1 cellular context compared by ENCODE assay signal in the genomic region with DNA sequence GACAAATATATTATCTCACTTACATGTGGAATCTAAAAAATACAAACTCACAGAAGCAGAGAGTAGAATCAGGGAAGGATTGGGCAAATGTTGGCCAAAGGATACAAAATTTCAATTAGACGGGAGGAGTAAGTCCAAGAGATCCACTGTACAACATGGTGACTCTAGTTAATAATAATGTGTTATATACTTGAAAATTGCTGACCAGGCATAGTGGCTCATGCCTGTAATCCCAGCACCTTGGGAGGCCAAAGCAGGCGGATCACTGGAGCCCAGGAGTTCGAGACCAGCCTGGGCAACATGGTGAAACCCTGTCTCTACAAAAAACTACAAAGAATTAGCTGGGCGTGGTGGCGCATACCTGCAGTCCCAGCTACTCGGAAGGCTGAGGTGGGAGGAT.
TF ChIP-seq lines count a peak whose summit lies in the region.

No MANE protein-coding gene starts in this region.

TF ChIP-seq in K562, 482 proteins besides CTCF, POLR2A, EP300 and RAD21 (continued from another document):
- TF ChIP-seq BMI1 (IDR thresholded peaks at IDR 0.05; ENCODE audit: low read length) (no peak), IFI16 (CRISPR knock-in tag; IDR thresholded peaks at IDR 0.05) (no peak), MAFK (IDR thresholded peaks at IDR 0.05; ENCODE audit: low read length) (peak; percentile 57), BACH1 (tag; IDR thresholded peaks at IDR 0.05) (no peak), HSF4 (CRISPR knock-in tag; IDR thresholded peaks at IDR 0.05; ENCODE audit: borderline replicate concordance) (no peak), ZNF316 (IDR thresholded peaks at IDR 0.05) (peak; percentile 87), NFE2L1 (tag; IDR thresholded peaks at IDR 0.05; ENCODE audit: borderline replicate concordance, low read depth) (no peak), TGIF2 (CRISPR knock-in tag; IDR thresholded peaks at IDR 0.05) (no peak), CC2D1A (IDR thresholded peaks at IDR 0.05) (no peak), NUFIP1 (IDR thresholded peaks at IDR 0.05; ENCODE audit: partially characterized antibody) (no peak), C11orf30 (IDR thresholded peaks at IDR 0.05; ENCODE audit: low read depth) (peak; percentile 78), ZBTB8A (IDR thresholded peaks at IDR 0.05; ENCODE audit: partially characterized antibody) (no peak)
- TF ChIP-seq, protein P1, sequence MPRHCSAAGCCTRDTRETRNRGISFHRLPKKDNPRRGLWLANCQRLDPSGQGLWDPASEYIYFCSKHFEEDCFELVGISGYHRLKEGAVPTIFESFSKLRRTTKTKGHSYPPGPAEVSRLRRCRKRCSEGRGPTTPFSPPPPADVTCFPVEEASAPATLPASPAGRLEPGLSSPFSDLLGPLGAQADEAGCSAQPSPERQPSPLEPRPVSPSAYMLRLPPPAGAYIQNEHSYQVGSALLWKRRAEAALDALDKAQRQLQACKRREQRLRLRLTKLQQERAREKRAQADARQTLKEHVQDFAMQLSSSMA (CRISPR knock-in tag; IDR thresholded peaks at IDR 0.05) = no peak
